Comparison of ENCODE assay signal across 2 cellular contexts in genomic region chr3:12253944-12254343, GRCh38.
TF ChIP-seq lines count a peak whose summit lies in the region.

No MANE protein-coding gene starts in this region.

TF ChIP-seq in A549, 52 proteins besides CTCF, POLR2A, EP300 and RAD21:
- TF ChIP-seq TP53 (CRISPR knock-in tag; IDR thresholded peaks at IDR 0.05) (no peak), EHMT2 (IDR thresholded peaks at IDR 0.05; ENCODE audit: low read depth) (no peak), MYC (IDR thresholded peaks at IDR 0.05; ENCODE audit: borderline replicate concordance, low read length) (no peak), KDM1A (IDR thresholded peaks at IDR 0.05; ENCODE audit: low read depth) (no peak), HEYL (CRISPR knock-in tag; IDR thresholded peaks at IDR 0.05) (no peak), RNF2 (IDR thresholded peaks at IDR 0.05; ENCODE audit: borderline replicate concordance, low read depth) (no peak), CEBPB (IDR thresholded peaks at IDR 0.05) (no peak), NFE2L2 (conservative IDR thresholded peaks at IDR 0.05; ENCODE audit: low read length) (peak; percentile 75), RARB (CRISPR knock-in tag; IDR thresholded peaks at IDR 0.05) (no peak), MAFK (IDR thresholded peaks at IDR 0.05; ENCODE audit: partially characterized antibody) (peak; percentile 92), FOXS1 (CRISPR knock-in tag; IDR thresholded peaks at IDR 0.05) (no peak), BCL3 (IDR thresholded peaks at IDR 0.05) (no peak), FOSB (CRISPR knock-in tag; IDR thresholded peaks at IDR 0.05) (no peak), RFX5 (IDR thresholded peaks at IDR 0.05) (no peak)

TF ChIP-seq in GM12878, 131 proteins besides CTCF, POLR2A, EP300 and RAD21:
- no peak for TF ChIP-seq SMC3 (IDR thresholded peaks at IDR 0.05; ENCODE audit: borderline replicate concordance, low read length)
- TF ChIP-seq NFYA (IDR thresholded peaks at IDR 0.05; ENCODE audit: borderline replicate concordance, low read depth, low read length) = no peak
- no peak for TF ChIP-seq PKNOX1 (IDR thresholded peaks at IDR 0.05)
- no peak for TF ChIP-seq CHD2 (IDR thresholded peaks at IDR 0.05; ENCODE audit: borderline replicate concordance, low read depth, low read length)
- TF ChIP-seq LARP7 (IDR thresholded peaks at IDR 0.05) = no peak
- no peak for TF ChIP-seq ZNF622 (IDR thresholded peaks at IDR 0.05)
- TF ChIP-seq IRF5 (IDR thresholded peaks at IDR 0.05; ENCODE audit: borderline replicate concordance) = no peak
- TF ChIP-seq BHLHE40 (IDR thresholded peaks at IDR 0.05; ENCODE audit: borderline replicate concordance in 1 of 2, low read depth in 2 of 2, low read length in 1 of 2) = no peak
- no peak for TF ChIP-seq E2F8 (IDR thresholded peaks at IDR 0.05; ENCODE audit: low read depth, partially characterized antibody)
- TF ChIP-seq IKZF1 (conservative IDR thresholded peaks at IDR 0.05) = no peak
